Comparison of ENCODE assay signal across 8 cellular contexts in the genomic region with DNA sequence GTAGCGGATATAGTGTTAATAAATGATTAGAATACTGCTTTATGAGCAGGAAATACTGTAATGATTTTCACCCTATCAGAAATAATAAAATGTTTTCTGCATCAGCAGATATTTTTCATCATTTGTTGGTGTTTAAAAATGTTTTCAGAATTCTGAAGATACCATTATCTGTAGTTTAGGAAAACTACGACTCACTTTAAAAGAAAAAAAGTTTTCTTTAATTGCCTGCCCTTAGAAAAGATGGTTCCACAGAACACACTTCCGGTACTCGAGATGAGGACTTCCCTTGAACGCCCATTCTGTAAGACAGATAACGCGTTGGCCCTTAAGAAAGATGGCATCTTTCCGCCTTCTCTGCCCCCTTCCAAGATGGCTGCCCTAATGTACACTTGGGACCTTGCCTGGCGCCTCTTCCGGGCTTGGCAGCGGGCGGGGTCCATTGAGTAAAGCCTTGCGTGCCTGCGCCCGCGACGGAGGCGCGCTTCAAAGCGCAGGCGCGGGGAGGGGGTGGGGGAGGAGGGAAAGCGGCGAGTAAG. TPM values are rescaled to one million over a fixed set of nuclear protein-coding genes. Genes with fewer than 3 reads are reported as not detected.
DNase-seq lines count a peak whose midpoint lies in the region; ATAC-seq and TF ChIP-seq lines count a peak whose summit lies in the region.

A gene with protein sequence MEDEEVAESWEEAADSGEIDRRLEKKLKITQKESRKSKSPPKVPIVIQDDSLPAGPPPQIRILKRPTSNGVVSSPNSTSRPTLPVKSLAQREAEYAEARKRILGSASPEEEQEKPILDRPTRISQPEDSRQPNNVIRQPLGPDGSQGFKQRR (plus strand): TSS at position 521 of the 536 bp plus-strand sequence. CDS start 16 bp downstream, outside the sequence.

- H3K27ac Mint-ChIP-seq in Caco-2 (ENCODE audit: unreplicated experiment) = peak within 1 kb of the TSS; percentile 93
- peak within 1 kb of the TSS; percentile 95 for H3K27ac Mint-ChIP-seq in endothelial cell (ENCODE audit: unreplicated experiment)

- peak within 1 kb of the TSS; percentile 90 for H3K9ac ChIP-seq in IMR-90 (ENCODE audit: low read depth, low read length)

- peak within 1 kb of the TSS; percentile 78 for H4K5ac ChIP-seq in IMR-90 (ENCODE audit: low read depth, low read length)

- BruUV-seq in Caco-2 (replicated peaks; lab: Mats Ljungman, UMichigan) (no TSS peak), IMR-90 (replicated peaks; lab: Mats Ljungman, UMichigan) (no TSS peak), OCI-LY7 (replicated peaks; lab: Mats Ljungman, UMichigan) (no TSS peak)

- H3K4me1 Mint-ChIP-seq in Caco-2 (ENCODE audit: low read depth, unreplicated experiment) (peaks cover 8% of the 10 kb centered on the region), endothelial cell (ENCODE audit: unreplicated experiment) (peaks cover 22% of the 10 kb centered on the region)

- WGBS in IMR-90 (ENCODE audit: extremely low coverage in 2 of 2, insufficient read length in 1 of 2), 2 experiments = 0% methylated on average over 15 of the region's 24 CpGs; no CpG with 5 or more reads in 1 of the 2 experiments
- 0% methylated on average over 14 to 20 of the region's 24 CpGs for WGBS in mesodermal cell (ENCODE audit: insufficient coverage in 2 of 2), 2 experiments

- ATAC-seq in GM21529 (IDR thresholded peaks at IDR 0.05; ENCODE audit: unreplicated experiment) = peak; percentile 78
- ATAC-seq in IMR-90 (ENCODE audit: low read depth) = peak; percentile 82

- H2AFZ ChIP-seq in IMR-90 (replicated peaks; ENCODE audit: low read length, poor library complexity) (peak within 1 kb of the TSS; percentile 98), OCI-LY7 (ENCODE audit: low read length) (peak within 1 kb of the TSS; percentile 99)

- dilution Hi-C loops in IMR-90 (cut with HindIII; ENCODE audit: low sequenced_read_pairs, unreplicated experiment) = no loop called here

- POLR2A ChIA-PET in Caco-2 (lab: Charles Lee) (no interaction called here), IMR-90 (lab: Charles Lee; ENCODE audit: unreplicated experiment) (no interaction called here), OCI-LY7 (lab: Charles Lee) (interaction anchor here (0.6 to 1.0 kb wide), 3 partner anchors 11 to 73 kb away, joined by 3 to 5 read pairs (median 4); a partner anchor contains a TSS)

- H3K4me1 ChIP-seq in Caco-2 (peaks cover 12% of the 10 kb centered on the region), IMR-90 (ENCODE audit: control insufficient read depth, insufficient read depth, low read length) (no peaks in the 10 kb centered on the region; the same call in none of the 2 replicates), OCI-LY7 (ENCODE audit: insufficient read depth, low read length, poor library complexity, severe bottlenecking) (peaks cover 23% of the 10 kb centered on the region), mesodermal cell (ENCODE audit: control insufficient read depth, insufficient read depth, low read length, poor library complexity, severe bottlenecking) (peaks cover 5% of the 10 kb centered on the region)

- 0 out of 2 replicates have a peak, but pooled peaks cover 3% of the 10 kb centered on the region for H3K9me1 ChIP-seq in IMR-90 (ENCODE audit: insufficient read depth, low read length)

- H3K4me3 Mint-ChIP-seq in Caco-2 (ENCODE audit: unreplicated experiment) = peak within 1 kb of the TSS; percentile 86
- peak within 1 kb of the TSS; percentile 97 for H3K4me3 Mint-ChIP-seq in endothelial cell (ENCODE audit: unreplicated experiment)

- peak within 1 kb of the TSS; percentile 54 for H2BK15ac ChIP-seq in IMR-90 (ENCODE audit: low read depth, low read length)

- peak within 1 kb of the TSS; percentile 78 for H3K4me3 ChIP-seq in Caco-2 (ENCODE audit: low read depth, low read length)
- H3K4me3 ChIP-seq in IMR-90 (ENCODE audit: insufficient read depth, low read depth, low read length) = peak within 1 kb of the TSS; percentile 88
- peak within 1 kb of the TSS; percentile 87 for H3K4me3 ChIP-seq in OCI-LY7 (ENCODE audit: low read depth, low read length, poor library complexity, severe bottlenecking)
- peak within 1 kb of the TSS; percentile 62 for H3K4me3 ChIP-seq in mesodermal cell (ENCODE audit: extremely low read depth, insufficient read depth, low read length, poor library complexity, severe bottlenecking)

- peak within 1 kb of the TSS; percentile 98 for H3K4me2 ChIP-seq in IMR-90 (ENCODE audit: low read depth, low read length)
- peak within 1 kb of the TSS; percentile 97 for H3K4me2 ChIP-seq in OCI-LY7 (ENCODE audit: low read length)

- H3K36me3 ChIP-seq in Caco-2 (ENCODE audit: control insufficient read depth, insufficient read depth, low read length) (no peaks in the 10 kb centered on the region), IMR-90 (ENCODE audit: control insufficient read depth, insufficient read depth, low read length) (no peaks in the 10 kb centered on the region), OCI-LY7 (ENCODE audit: insufficient read depth, low read length) (peaks cover 6% of the 10 kb centered on the region; the same call in 1 of the 2 replicates), mesodermal cell (ENCODE audit: control insufficient read depth, insufficient read depth, low read length) (peaks cover 21% of the 10 kb centered on the region)

- no peaks in the 10 kb centered on the region for H3K27me3 ChIP-seq in Caco-2 (replicated peaks; ENCODE audit: control insufficient read depth, insufficient read depth, low read length)
- no peaks in the 10 kb centered on the region for H3K27me3 ChIP-seq in IMR-90 (ENCODE audit: control insufficient read depth, insufficient read depth, low read length)

- in situ Hi-C loops in IMR-90 (cut with MboI; ENCODE audit: low sequenced_read_pairs) = no loop called here

- CTCF ChIA-PET in Caco-2 (lab: Charles Lee) = interaction anchor here (0.6 to 0.7 kb wide), 2 partner anchors 15 to 288 kb away, joined by 3 to 6 read pairs; a partner anchor contains a TSS
- CTCF ChIA-PET in IMR-90 (lab: Yijun Ruan, JAX) = interaction anchor here (0.6 to 0.8 kb wide), 2 partner anchors 20 to 122 kb away, joined by 3 to 9 read pairs; no protein-coding TSS in a partner anchor
- CTCF ChIA-PET in OCI-LY7 (lab: Charles Lee; ENCODE audit: unreplicated experiment) = no interaction called here

- peak within 1 kb of the TSS; percentile 89 for H3K18ac ChIP-seq in IMR-90 (ENCODE audit: low read depth, low read length)

- H2BK120ac ChIP-seq in IMR-90 (ENCODE audit: low read depth, low read length) = peak within 1 kb of the TSS; percentile 78

- peak within 1 kb of the TSS; percentile 98 for H3K4ac ChIP-seq in IMR-90 (ENCODE audit: low read depth, low read length)

- H3K27me3 Mint-ChIP-seq in Caco-2 (ENCODE audit: insufficient read depth, unreplicated experiment) = no peaks in the 10 kb centered on the region
- peaks cover 3% of the 10 kb centered on the region for H3K27me3 Mint-ChIP-seq in endothelial cell (ENCODE audit: unreplicated experiment)

- H3K56ac ChIP-seq in IMR-90 (ENCODE audit: extremely low read depth, insufficient read depth, low read length) = peak within 1 kb of the TSS; percentile 98

- H3K14ac ChIP-seq in IMR-90 (replicated peaks; ENCODE audit: low read depth, low read length) = peak within 1 kb of the TSS; percentile 99

- peak within 1 kb of the TSS; percentile 27; the same call in 1 of the 2 replicates for H2BK20ac ChIP-seq in IMR-90 (ENCODE audit: low read depth, low read length)

- DNase-seq in Caco-2 = peak; percentile 93 to 96
- DNase-seq in IMR-90 = peak; percentile 99
- DNase-seq in OCI-LY7 (ENCODE audit: low spot score) = peak; percentile 99
- DNase-seq in activated T-cell treated with anti-CD3 and anti-CD28 coated beads for 1 hour (ENCODE audit: low read depth) = peak; percentile 92
- DNase-seq in endothelial cell (ENCODE audit: low spot score) = peak; percentile 90
- peak; percentile 93 to 94 for DNase-seq in stimulated activated CD8-positive, alpha-beta memory T cell treated with anti-CD3 and anti-CD28 coated beads, Interleukin-15, amount 100 ng/mL, for 4 hours (ENCODE audit: low read depth in 2 of 2)

- H3K79me1 ChIP-seq in IMR-90 (ENCODE audit: low read depth in 1 of 2, low read length in 2 of 2) = peaks cover 0 to 11% of the 10 kb centered on the region in 2 experiments; a peak in 2 of 4 replicates

- H4K91ac ChIP-seq in IMR-90 (ENCODE audit: insufficient read depth, low read depth, low read length) = peak within 1 kb of the TSS; percentile 95

- peaks cover 43% of the 10 kb centered on the region for H3K79me2 ChIP-seq in OCI-LY7 (ENCODE audit: insufficient read depth, low read depth, low read length)

- peak within 1 kb of the TSS; percentile 98 for H3K23ac ChIP-seq in IMR-90 (ENCODE audit: low read depth, low read length)

- H4K8ac ChIP-seq in IMR-90 (ENCODE audit: low read depth in 2 of 2, low read length in 2 of 2) = peak within 1 kb of the TSS; percentile 73 to 96

- peak within 1 kb of the TSS; percentile 99 for H2AK9ac ChIP-seq in IMR-90 (replicated peaks; ENCODE audit: low read depth, low read length, poor library complexity)

- H3K9me3 ChIP-seq in Caco-2 (no peaks in the 10 kb centered on the region), IMR-90 (ENCODE audit: control insufficient read depth, insufficient read depth, low read length) (no peaks in the 10 kb centered on the region), OCI-LY7 (ENCODE audit: low read length) (no peaks in the 10 kb centered on the region), mesodermal cell (ENCODE audit: control insufficient read depth, low read length) (no peaks in the 10 kb centered on the region)

- intact Hi-C loops in Caco-2 (cut with micrococcal nuclease; ENCODE audit: unreplicated experiment) (loop anchor here (2.0 to 10.0 kb wide), 3 partner anchors 14 to 839 kb away; a partner anchor contains a TSS), IMR-90 (cut with micrococcal nuclease) (loop anchor here (5.0 kb wide), 1 partner anchor 159 kb away; no protein-coding TSS in a partner anchor), OCI-LY7 (cut with micrococcal nuclease; ENCODE audit: unreplicated experiment) (loop anchor here (2.0 to 5.0 kb wide), 4 partner anchors 74 to 159 kb away; a partner anchor contains a TSS)

- H3K9me3 Mint-ChIP-seq in Caco-2 (ENCODE audit: unreplicated experiment) = no peaks in the 10 kb centered on the region
- no peaks in the 10 kb centered on the region for H3K9me3 Mint-ChIP-seq in endothelial cell (ENCODE audit: unreplicated experiment)

- H3K27ac ChIP-seq in IMR-90 (ENCODE audit: insufficient read depth, low read length) (peak within 1 kb of the TSS; percentile 96), OCI-LY7 (ENCODE audit: low read depth, low read length, poor library complexity, severe bottlenecking) (peak within 1 kb of the TSS; percentile 71), mesodermal cell (ENCODE audit: low read depth, low read length, severe bottlenecking) (peak within 1 kb of the TSS; percentile 93)

- TF ChIP-seq RAD21 in IMR-90 (IDR thresholded peaks at IDR 0.05; ENCODE audit: low read length) = no peak

- H4K20me1 ChIP-seq in IMR-90 (ENCODE audit: insufficient read depth, low read length) (peaks cover 5% of the 10 kb centered on the region), OCI-LY7 (ENCODE audit: insufficient read depth, low read length) (peaks cover 17% of the 10 kb centered on the region)

- TF ChIP-seq CTCF in Caco-2 (IDR thresholded peaks at IDR 0.05; ENCODE audit: insufficient read depth in 1 of 2, low read depth in 1 of 2, low read length in 1 of 2, severe bottlenecking in 1 of 2, unreplicated experiment in 1 of 2) (no peak), IMR-90 (conservative IDR thresholded peaks at IDR 0.05; ENCODE audit: low read depth, low read length) (no peak), OCI-LY7 (conservative IDR thresholded peaks at IDR 0.05; ENCODE audit: low read length) (no peak), endothelial cell (IDR thresholded peaks at IDR 0.05; ENCODE audit: unreplicated experiment) (no peak)

- H2AK5ac ChIP-seq in IMR-90 (ENCODE audit: low read depth, low read length) = peak within 1 kb of the TSS; percentile 96

- no peak for TF ChIP-seq POLR2A in IMR-90 (IDR thresholded peaks at IDR 0.05; ENCODE audit: low read depth, low read length)

- peaks cover 25% of the 10 kb centered on the region for H3K36me3 Mint-ChIP-seq in Caco-2 (ENCODE audit: insufficient read depth, unreplicated experiment)
- peaks cover 7% of the 10 kb centered on the region for H3K36me3 Mint-ChIP-seq in endothelial cell (ENCODE audit: low read depth, unreplicated experiment)

- H3K9me2 ChIP-seq in OCI-LY7 (ENCODE audit: insufficient read depth, low read length) = no peaks in the 10 kb centered on the region

- H2BK5ac ChIP-seq in IMR-90 (ENCODE audit: low read depth, low read length, poor library complexity, severe bottlenecking) = peak within 1 kb of the TSS; percentile 98

RNA-seq across cellular contexts. Expression of the gene that starts here (rescaled TPM):
- total RNA-seq in Caco-2 (2022) (93.8 and 98.7 TPM in 2 replicates), IMR-90 (2012; rRNA removed) (104 and 119 TPM in 2 replicates), OCI-LY7 (2022) (96.0 and 98.9 TPM in 2 replicates), endothelial cell (ENCODE audit: unreplicated experiment) (127 TPM)
- polyA plus RNA-seq in IMR-90 (2012; rRNA removed) = 140 and 149 TPM in 2 replicates
- polyA plus RNA-seq in IMR-90 (2012; cell fraction: cytosol; rRNA removed) = 98.0 and 110 TPM in 2 replicates
- polyA plus RNA-seq in IMR-90 (2012; cell fraction: nucleus; rRNA removed; ENCODE audit: low replicate concordance) = 71.0 and 75.7 TPM in 2 replicates
- 50.3 and 57.2 TPM in 2 replicates for total RNA-seq in OCI-LY7 (2014; rRNA removed; shearing (Covaris generic))
- polyA plus RNA-seq in mesodermal cell (2013, experiment 1 of 2) = 87.9 TPM
- polyA plus RNA-seq in mesodermal cell (2013, experiment 2 of 2) = 70.4 TPM

Comparison
In these comparisons a context has a peak if more than half of its experiments do, and no peak if none do; other contexts are left out.
1. Peak in every context shown above with its lines: DNase-seq, ATAC-seq, H3K4me3 ChIP-seq and H3K27ac ChIP-seq.